16 cellular contexts compared by ENCODE assay signal in the genomic region with DNA sequence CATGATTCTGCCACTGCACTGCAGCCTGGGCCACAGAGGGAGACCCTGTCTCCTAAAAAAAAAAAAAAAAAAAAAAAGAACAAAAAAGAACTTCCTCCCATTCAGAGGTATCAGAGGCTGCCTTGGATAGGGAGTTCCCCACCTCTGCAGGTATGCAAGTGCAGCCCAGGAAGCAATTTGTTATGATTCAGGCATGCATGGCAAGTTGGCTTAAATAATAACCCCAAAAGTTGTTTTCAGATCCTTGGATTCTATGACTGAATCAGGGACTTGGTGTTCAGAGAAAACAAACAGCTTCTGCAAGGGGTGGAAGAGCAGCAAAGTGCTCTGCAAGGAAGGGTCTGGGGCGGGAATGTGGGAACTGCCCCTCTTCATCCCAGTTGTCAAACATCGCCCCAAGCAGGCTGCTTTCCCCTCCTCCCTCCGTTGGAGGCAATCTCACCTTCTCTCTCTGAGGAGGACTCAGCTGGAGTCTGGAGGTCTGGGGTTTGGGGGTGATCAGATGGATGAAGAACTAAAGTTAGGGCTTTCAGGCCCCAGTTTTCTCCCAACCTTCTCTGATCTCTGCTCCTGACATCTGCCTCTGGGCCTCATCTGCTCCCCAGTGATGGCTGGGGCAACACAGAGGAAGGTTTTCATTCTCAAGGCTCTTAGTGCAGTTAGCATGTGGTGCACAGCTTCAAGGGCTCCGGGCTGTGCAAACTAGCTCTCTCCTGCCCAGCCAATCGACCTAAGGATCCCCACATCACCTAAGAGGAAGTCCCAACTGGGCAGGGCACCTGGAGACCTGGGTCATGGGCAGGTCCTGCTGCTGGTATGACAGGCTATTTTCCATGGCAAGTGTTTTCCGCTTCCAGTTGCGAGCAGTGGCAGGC. TPM values are rescaled to one million over a fixed set of nuclear protein-coding genes. Genes with fewer than 3 reads are reported as not detected.
"Had no signal": no experiment of that assay in that cellular context is flagged by ENCODE, and none has a peak within 500 bp of the region (broad histone marks: within the 10 kb centered on the region; RNA-seq: fewer than 3 reads in every experiment).

No MANE protein-coding gene starts in this region.

- DNase-seq: amygdala, brain microvascular endothelial cell, cerebellar nuclear complex, dermis blood vessel endothelial cell, retina, small intestine, T-helper 17 cell had no signal

- H3K4me3 Mint-ChIP-seq: activated naive CD8-positive, alpha-beta T cell; T-helper 17 cell; WTC11 had no signal

- H3K36me3 ChIP-seq: brain microvascular endothelial cell, neural progenitor cell, pancreas, tibial nerve had no signal

- H3K27ac Mint-ChIP-seq: activated naive CD8-positive, alpha-beta T cell; activated T-helper 2 cell treated with anti-CD3 and anti-CD28 coated beads, Interferon-gamma antibody, Interleukin-2, Interleukin-4, amounts not matched to agents 10 μg/mL and 5 μg/mL and 100 μg/mL, durations not matched to agents 14 hours and 24 hours and 36 hours; neural progenitor cell; T-helper 17 cell; WTC11 had no signal

- H3K27ac ChIP-seq: brain microvascular endothelial cell, neural progenitor cell, SK-N-MC, tibial nerve had no signal

- ATAC-seq: esophagus mucosa, T-helper 17 cell, WTC11 had no signal

- H3K4me3 ChIP-seq: neural progenitor cell, pancreas, SK-N-MC, tibial nerve had no signal

- H3K9me3 ChIP-seq: pancreas, tibial nerve had no signal

- H3K36me3 Mint-ChIP-seq: activated naive CD8-positive, alpha-beta T cell; WTC11 had no signal

- H3K9me3 Mint-ChIP-seq: activated T-helper 2 cell treated with anti-CD3 and anti-CD28 coated beads, Interferon-gamma antibody, Interleukin-2, Interleukin-4, amounts not matched to agents 10 μg/mL and 5 μg/mL and 100 μg/mL, durations not matched to agents 14 hours and 24 hours and 36 hours; neural progenitor cell; WTC11 had no signal

- H3K4me1 ChIP-seq: pancreas had no signal

RNA-seq across cellular contexts. Expression of gene GDF7, which starts 3.5 kb away (rescaled TPM):
- total RNA-seq: myocyte had no signal
